8 cellular contexts compared by ENCODE assay signal in genomic region chr4:2843909-2844584, GRCh38. TPM values are rescaled to one million over a fixed set of nuclear protein-coding genes. Genes with fewer than 3 reads are reported as not detected.
DNase-seq lines count a peak whose midpoint lies in the region; ATAC-seq, FAIRE-seq and TF ChIP-seq lines count a peak whose summit lies in the region.

No MANE protein-coding gene starts in this region.

- H3K4me2 ChIP-seq in keratinocyte (ENCODE audit: control insufficient read depth, extremely low read depth, insufficient read depth, low read depth, low read length) = peak overlapping the region; percentile 88

- peaks cover 10% of the 10 kb centered on the region for H3K36me3 Mint-ChIP-seq in CD8-positive, alpha-beta T cell
- peaks cover 26% of the 10 kb centered on the region for H3K36me3 Mint-ChIP-seq in brain

- peaks cover 6% of the 10 kb centered on the region for H4K20me1 ChIP-seq in keratinocyte (ENCODE audit: control insufficient read depth, extremely low read depth, insufficient read depth, low read length)

- H3K27ac ChIP-seq in CD8-positive, alpha-beta T cell (ENCODE audit: low read depth, low read length) = peak overlapping the region; percentile 71
- peak overlapping the region; percentile 61 for H3K27ac ChIP-seq in keratinocyte (ENCODE audit: control insufficient read depth, insufficient read depth, low read length)

- peak overlapping the region; percentile 68 for H2AFZ ChIP-seq in keratinocyte (ENCODE audit: control insufficient read depth, low read length)

- no peaks in the 10 kb centered on the region for H3K27me3 ChIP-seq in CD8-positive, alpha-beta T cell (ENCODE audit: insufficient read depth, low read length)
- no peaks in the 10 kb centered on the region for H3K27me3 ChIP-seq in MG63
- H3K27me3 ChIP-seq in keratinocyte (ENCODE audit: control insufficient read depth, extremely low read depth, insufficient read depth, low read length) = no peaks in the 10 kb centered on the region

- no peak for TF ChIP-seq CTCF in CD8-positive, alpha-beta T cell (IDR thresholded peaks at IDR 0.05)
- TF ChIP-seq CTCF in brain (conservative IDR thresholded peaks at IDR 0.05) (no peak), keratinocyte (optimal IDR thresholded peaks at IDR 0.05 in 1 of 3, IDR thresholded peaks at IDR 0.05 in 1 of 3, conservative IDR thresholded peaks at IDR 0.05 in 1 of 3; ENCODE audit: extremely low read depth in 1 of 3, insufficient read depth in 2 of 3, low read length in 3 of 3) (no peak)

- H3K4me3 ChIP-seq in CD8-positive, alpha-beta T cell (ENCODE audit: low read depth, low read length) = peak overlapping the region; percentile 65
- H3K4me3 ChIP-seq in MG63 (peak overlapping the region; percentile 69), keratinocyte (ENCODE audit: control insufficient read depth in 2 of 3, extremely low read depth in 1 of 3, insufficient read depth in 2 of 3, low read depth in 1 of 3, low read length in 3 of 3) (peak overlapping the region; percentile 83 to 91 (median 85))

- dilution Hi-C loops in keratinocyte (cut with MboI; ENCODE audit: extremely low pct_ligation_motif_present, low sequenced_read_pairs) = no loop called here

- peaks cover 2% of the 10 kb centered on the region for H3K9me3 Mint-ChIP-seq in CD8-positive, alpha-beta T cell
- H3K9me3 Mint-ChIP-seq in brain = peaks cover 0 to 11% (median 4%) of the 10 kb centered on the region in 5 experiments

- H3K9me3 ChIP-seq in CD8-positive, alpha-beta T cell (ENCODE audit: low read length) = no peaks in the 10 kb centered on the region
- H3K9me3 ChIP-seq in MG63 (no peaks in the 10 kb centered on the region), keratinocyte (ENCODE audit: control insufficient read depth, low read depth, low read length) (no peaks in the 10 kb centered on the region)

- CTCF ChIA-PET in CD8-positive, alpha-beta T cell (lab: Charles Lee) = no interaction called here

- peak overlapping the region; percentile 94 for H3K4me3 Mint-ChIP-seq in CD8-positive, alpha-beta T cell
- H3K4me3 Mint-ChIP-seq in brain = peak overlapping the region; percentile 89 to 98 (median 94)

- POLR2A ChIA-PET in CD8-positive, alpha-beta T cell (lab: Charles Lee) = interaction anchor here (0.7 to 1.4 kb wide), 5 partner anchors 32 to 119 kb away, joined by 3 to 7 read pairs (median 3); partner anchors contain the start of genes GRK4 and NOP14

- peaks cover 51% of the 10 kb centered on the region for H3K79me2 ChIP-seq in keratinocyte (ENCODE audit: control insufficient read depth, insufficient read depth, low read length)

- no peak for FAIRE-seq in keratinocyte (lab: Jason Lieb, UNC)

- intact Hi-C loops in CD8-positive, alpha-beta T cell (cut with DNase I, micrococcal nuclease) = loop anchor here (1.0 to 5.0 kb wide), 10 partner anchors 25 to 372 kb away; partner anchors contain the start of genes GRK4 (in 2 of the 2), NOP14 (in 2 of the 2) and TNIP2 (in 1 of the 2)

- H3K9me1 ChIP-seq in keratinocyte (ENCODE audit: control insufficient read depth, extremely low read depth, insufficient read depth, low read length) = no peaks in the 10 kb centered on the region

- H3K27ac Mint-ChIP-seq in CD8-positive, alpha-beta T cell = peak overlapping the region; percentile 95
- H3K27ac Mint-ChIP-seq in brain = peak overlapping the region; percentile 81 to 97 (median 93)

- DNase-seq in CD8-positive, alpha-beta T cell = peak in 1 of 7 experiments; percentile 20
- DNase-seq in MG63 = peak; percentile 41
- no peak for DNase-seq in keratinocyte (ENCODE audit: low read depth, low spot score)
- DNase-seq in stimulated activated CD8-positive, alpha-beta memory T cell treated with anti-CD3 and anti-CD28 coated beads, Interleukin-4, amount 100 ng/mL, for 48 hours = peak; percentile 43
- DNase-seq in stimulated activated CD4-positive, alpha-beta T cell treated with anti-CD3 and anti-CD28 coated beads, Interleukin-2, amount 100 ng/mL, for 48 hours = no peak
- no peak for DNase-seq in NCI-H2081 (lab: John Stamatoyannopoulos, UW)

- H3K4me1 Mint-ChIP-seq in CD8-positive, alpha-beta T cell (ENCODE audit: low read depth) = peaks cover 64% of the 10 kb centered on the region
- H3K4me1 Mint-ChIP-seq in brain = peaks cover 55% of the 10 kb centered on the region

- no peak for ATAC-seq in CD8-positive, alpha-beta T cell
- peak; percentile 27 for ATAC-seq in GM21528 (IDR thresholded peaks at IDR 0.05; ENCODE audit: low FRiP score, unreplicated experiment)

- H3K27me3 Mint-ChIP-seq in CD8-positive, alpha-beta T cell (ENCODE audit: low read depth) = no peaks in the 10 kb centered on the region
- H3K27me3 Mint-ChIP-seq in brain = peaks cover 6% of the 10 kb centered on the region

- H3K36me3 ChIP-seq in CD8-positive, alpha-beta T cell (ENCODE audit: insufficient read depth, low read length) = no peaks in the 10 kb centered on the region
- no peaks in the 10 kb centered on the region for H3K36me3 ChIP-seq in MG63
- no peaks in the 10 kb centered on the region for H3K36me3 ChIP-seq in keratinocyte (ENCODE audit: control insufficient read depth in 2 of 2, extremely low read depth in 1 of 2, insufficient read depth in 2 of 2, low read length in 2 of 2)

- peaks cover 38% of the 10 kb centered on the region for H3K4me1 ChIP-seq in CD8-positive, alpha-beta T cell (ENCODE audit: insufficient read depth, low read length)
- peaks cover 15% of the 10 kb centered on the region for H3K4me1 ChIP-seq in keratinocyte (ENCODE audit: control insufficient read depth, extremely low read depth, insufficient read depth, low read length)

- H3K9ac ChIP-seq in keratinocyte (ENCODE audit: control insufficient read depth, extremely low read depth, insufficient read depth, low read length) = peak overlapping the region; percentile 91

RNA-seq across cellular contexts. Expression of gene ADD1, which starts 0.4 kb away (rescaled TPM):
- total RNA-seq in CD8-positive, alpha-beta T cell = 100 to 1,000 TPM; 129 TPM
- total RNA-seq in MG63 (2014; rRNA removed; shearing (Covaris generic); ENCODE audit: low replicate concordance) = 62.5 and 77.3 TPM in 2 replicates
- polyA plus RNA-seq in brain (ENCODE audit: insufficient read depth, low read depth, low replicate concordance) (408 TPM), keratinocyte (77.0 to 138 TPM (median 109 TPM) in 3 replicates)
- polyA plus RNA-seq in keratinocyte (2011; ENCODE audit: low read depth) = 108 TPM
- 109 and 135 TPM in 2 replicates for polyA plus RNA-seq in keratinocyte (2011; cell fraction: cytosol; rRNA removed)
- polyA plus RNA-seq in keratinocyte (2011; cell fraction: nucleus; rRNA removed) = 315 and 355 TPM in 2 replicates
- 91.5 and 180 TPM in 2 replicates for polyA plus RNA-seq in keratinocyte (2012; ENCODE audit: low replicate concordance)
- 79.0 to 194 TPM (median 124 TPM) in 3 replicates for polyA minus RNA-seq in keratinocyte
- 82.9 TPM for polyA minus RNA-seq in keratinocyte (2011; cell fraction: cytosol; rRNA and poly(A)+ RNA removed)
- polyA minus RNA-seq in keratinocyte (2011; cell fraction: nucleus; rRNA and poly(A)+ RNA removed) = 79.6 and 147 TPM in 2 replicates

RNA-seq across cellular contexts. Expression of gene SH3BP2, which starts 51.2 kb away (rescaled TPM):
- 10 to 100 TPM; 22.4 to 24.8 TPM for total RNA-seq in CD8-positive, alpha-beta T cell
- total RNA-seq in MG63 (2014; rRNA removed; shearing (Covaris generic); ENCODE audit: low replicate concordance) = 9.0 and 9.6 TPM in 2 replicates
- 30.3 TPM for polyA plus RNA-seq in brain (ENCODE audit: insufficient read depth, low read depth, low replicate concordance)
- 7.2 to 21.6 TPM (median 11.2 TPM) in 3 replicates for polyA plus RNA-seq in keratinocyte
- 20.2 TPM for polyA plus RNA-seq in keratinocyte (2011; ENCODE audit: low read depth)
- 5.6 and 7.6 TPM in 2 replicates for polyA plus RNA-seq in keratinocyte (2011; cell fraction: cytosol; rRNA removed)
- polyA plus RNA-seq in keratinocyte (2011; cell fraction: nucleus; rRNA removed) = 67.9 and 68.0 TPM in 2 replicates
- polyA plus RNA-seq in keratinocyte (2012; ENCODE audit: low replicate concordance) = 6.1 and 23.4 TPM in 2 replicates
- polyA minus RNA-seq in keratinocyte = 33.4 to 47.9 TPM (median 41.4 TPM) in 3 replicates
- 16.1 TPM for polyA minus RNA-seq in keratinocyte (2011; cell fraction: cytosol; rRNA and poly(A)+ RNA removed)
- 25.6 and 34.7 TPM in 2 replicates for polyA minus RNA-seq in keratinocyte (2011; cell fraction: nucleus; rRNA and poly(A)+ RNA removed)

Comparison
In these comparisons a context has a peak if more than half of its experiments do, and no peak if none do; other contexts are left out.
1. DNase-seq: peak in MG63 (single experiment) and stimulated activated CD8-positive, alpha-beta memory T cell treated with anti-CD3 and anti-CD28 coated beads, Interleukin-4, amount 100 ng/mL, for 48 hours (single experiment); none in keratinocyte (single experiment), stimulated activated CD4-positive, alpha-beta T cell treated with anti-CD3 and anti-CD28 coated beads, Interleukin-2, amount 100 ng/mL, for 48 hours (0 of 2) and NCI-H2081 (0 of 2).
2. Peak in every context shown above with its lines, with median percentiles within 50 percentile points of each other: H3K4me3 ChIP-seq.